9 cellular contexts compared by ENCODE assay signal in the genomic region with DNA sequence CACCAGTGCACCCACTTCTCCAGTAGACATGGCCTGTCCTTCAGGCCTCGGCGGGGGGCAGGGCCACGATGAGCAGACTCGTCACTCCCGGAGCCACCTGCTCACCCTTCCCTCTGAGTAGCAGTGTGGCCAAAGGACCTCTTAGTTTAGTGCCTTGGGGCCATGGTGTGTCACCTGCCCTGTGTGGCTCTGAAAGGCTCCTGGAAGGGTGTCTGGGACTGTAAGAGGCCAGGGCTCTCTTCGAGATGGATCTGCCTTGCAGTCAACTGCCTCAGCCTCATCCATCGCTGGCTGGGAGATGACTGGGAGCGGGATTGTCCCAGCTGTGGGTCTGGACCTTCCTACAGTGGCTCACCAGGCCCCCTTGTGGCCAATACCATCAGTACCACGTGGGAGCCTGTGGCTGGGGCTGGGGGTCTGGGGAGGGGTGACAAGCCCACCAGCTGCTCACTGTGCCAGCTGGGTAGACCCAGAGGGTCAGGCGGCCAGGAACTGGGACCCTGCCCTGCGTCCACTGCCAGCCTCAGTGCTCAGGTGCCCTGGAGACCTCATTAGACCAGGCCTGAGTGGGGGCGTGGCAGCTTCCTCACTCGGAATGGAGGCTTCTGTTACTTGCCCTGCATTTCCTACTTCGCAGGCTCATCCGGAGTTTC.
DNase-seq lines count a peak whose midpoint lies in the region; ATAC-seq and TF ChIP-seq lines count a peak whose summit lies in the region.
"Had no signal": no experiment of that assay in that cellular context is flagged by ENCODE, and none has a peak within 500 bp of the region (broad histone marks: within the 10 kb centered on the region; RNA-seq: fewer than 3 reads in every experiment).

No MANE protein-coding gene starts in this region.

- H3K27ac ChIP-seq in left ventricle myocardium inferior (replicated peaks): no peak overlapping the region
- H3K27ac ChIP-seq: SK-N-MC had no signal

- no peaks in the 10 kb centered on the region for H3K27me3 ChIP-seq in left ventricle myocardium inferior (ENCODE audit: low read depth)

- ATAC-seq in HG03439 (IDR thresholded peaks at IDR 0.05; ENCODE audit: unreplicated experiment) (no peak), HG03354 (IDR thresholded peaks at IDR 0.05; ENCODE audit: poor library complexity, severe bottlenecking, unreplicated experiment) (no peak), GM19351 (IDR thresholded peaks at IDR 0.05; ENCODE audit: unreplicated experiment) (no peak)

- peak; percentile 49 for TF ChIP-seq CTCF in LNCaP clone FGC (IDR thresholded peaks at IDR 0.05; ENCODE audit: control insufficient read depth, extremely low read depth, insufficient read depth)
- peak; percentile 74 for TF ChIP-seq CTCF in left ventricle myocardium inferior (IDR thresholded peaks at IDR 0.05; ENCODE audit: borderline replicate concordance)

- H3K9me3 ChIP-seq in left ventricle myocardium inferior (replicated peaks): no peaks in the 10 kb centered on the region

- peaks cover 4% of the 10 kb centered on the region for H3K36me3 ChIP-seq in left ventricle myocardium inferior

- H3K4me1 ChIP-seq in left ventricle myocardium inferior: peaks cover 3% of the 10 kb centered on the region

- DNase-seq in EH (ENCODE audit: low read depth): peak; percentile 51
- DNase-seq in LNCaP clone FGC (ENCODE audit: low read depth): no peak
- peak; percentile 64 for DNase-seq in activated CD8-positive, alpha-beta memory T cell treated with anti-CD3 and anti-CD28 coated beads, Interleukin-2, amount 50 U/mL, for 48 hours
- DNase-seq in left ventricle myocardium inferior: peak; percentile 35
- peak; percentile 4 to 15 for DNase-seq in stimulated activated CD4-positive, alpha-beta T cell treated with anti-CD3 and anti-CD28 coated beads, Interleukin-1b, Interleukin-23, amount 100 ng/mL, for 4 hours (ENCODE audit: low read depth in 2 of 2)

- H3K4me3 ChIP-seq in LNCaP clone FGC (ENCODE audit: low read depth, low read length): no peak overlapping the region
- H3K4me3 ChIP-seq in left ventricle myocardium inferior: no peak overlapping the region
- H3K4me3 ChIP-seq: SK-N-MC had no signal

- intact Hi-C loops in left ventricle myocardium inferior (cut with micrococcal nuclease): no loop called here
